ENCODE assay signal across 8 cellular contexts in the genomic region with DNA sequence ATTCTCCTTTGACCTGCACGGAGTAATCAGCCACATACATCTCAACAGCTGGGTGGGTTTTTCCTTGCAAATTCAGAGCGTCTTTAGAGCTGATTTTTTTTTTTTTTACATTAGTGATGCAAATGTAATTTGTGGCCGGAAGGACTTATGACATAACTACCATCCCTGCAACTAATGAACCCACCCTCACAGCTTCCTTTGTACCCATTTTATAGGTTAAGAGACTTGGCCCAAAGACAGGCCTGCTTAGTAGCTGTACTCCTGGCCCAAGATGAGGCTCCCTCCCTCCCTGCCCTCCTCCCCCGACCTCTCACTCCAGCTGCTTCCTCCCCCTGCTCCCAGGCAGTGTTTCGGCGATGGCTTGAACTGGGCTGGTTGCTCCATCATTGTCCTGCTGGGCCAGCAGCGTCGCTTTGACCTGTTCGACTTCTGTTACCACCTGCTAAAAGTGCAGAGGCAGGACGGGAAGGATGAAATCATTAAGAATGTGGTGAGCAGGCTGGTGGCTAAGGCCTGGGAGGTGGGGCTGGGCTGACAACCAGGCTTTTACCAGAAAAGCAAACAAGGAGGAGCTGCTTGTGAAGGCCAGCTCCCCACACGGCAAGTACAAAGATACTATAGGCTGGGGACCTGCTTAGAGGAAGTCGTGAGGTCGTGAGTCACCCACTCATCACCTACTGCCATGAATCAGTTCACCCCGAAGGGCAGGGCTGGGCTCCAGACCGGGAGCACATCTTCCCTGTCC.
DNase-seq lines count a peak whose midpoint lies in the region; ATAC-seq, FAIRE-seq and TF ChIP-seq lines count a peak whose summit lies in the region.

No MANE protein-coding gene starts in this region.

- H3K27me3 ChIP-seq in ACC112 (ENCODE audit: insufficient read depth, low read length) (no peaks in the 10 kb centered on the region), thyroid gland (no peaks in the 10 kb centered on the region)

- H3K4me1 ChIP-seq in ACC112 (ENCODE audit: control insufficient read depth, insufficient read depth, low read length, unreplicated experiment) (peaks cover 49% of the 10 kb centered on the region), thyroid gland (peaks cover 0 to 8% of the 10 kb centered on the region in 2 donors)

- FAIRE-seq in frontal cortex (lab: Jason Lieb, UNC), result no peak

- no peak for TF ChIP-seq CTCF in thyroid gland (IDR thresholded peaks at IDR 0.05)

- intact Hi-C loops in thyroid gland (cut with DNase I), result no loop called here

- no peak for TF ChIP-seq POLR2A in thyroid gland (IDR thresholded peaks at IDR 0.05)

- ATAC-seq in GM21526 (IDR thresholded peaks at IDR 0.05; ENCODE audit: low FRiP score, unreplicated experiment), result no peak

- DNase-seq in NCI-H226 (peak; percentile 76), kidney glomerular epithelial cell (lab: John Stamatoyannopoulos, UW) (peak; percentile 89), frontal cortex (ENCODE audit: low spot score in 2 of 2) (no peak), thyroid gland (no peak)
- peak; percentile 42 for DNase-seq in activated effector memory CD4-positive, alpha-beta T cell treated with Interleukin-2 at 50 U/mL for 16 hours
- DNase-seq in stimulated activated CD8-positive, alpha-beta memory T cell treated with anti-CD3 and anti-CD28 coated beads, Interleukin-4, amount 100 ng/mL, for 48 hours, result peak; percentile 82

- WGBS in thyroid gland, 2 donors, result 70 to 74% methylated on average over 14 to 15 of the region's 15 CpGs

- H3K4me3 ChIP-seq in ACC112 (ENCODE audit: low read depth, low read length) (no peak overlapping the region), thyroid gland (replicated peaks in 1 of 3) (no peak overlapping the region)

- no peaks in the 10 kb centered on the region for H3K36me3 ChIP-seq in ACC112 (ENCODE audit: insufficient read depth, low read length)
- no peaks in the 10 kb centered on the region for H3K36me3 ChIP-seq in thyroid gland

- H3K79me2 ChIP-seq in ACC112 (ENCODE audit: control insufficient read depth, insufficient read depth, low read length, unreplicated experiment), result no peaks in the 10 kb centered on the region

- H2AFZ ChIP-seq in ACC112 (ENCODE audit: low read length, unreplicated experiment), result no peak overlapping the region

- no peaks in the 10 kb centered on the region for H3K9me3 ChIP-seq in thyroid gland

- H3K27ac ChIP-seq in ACC112 (ENCODE audit: low read depth, low read length) (peak overlapping the region; percentile 22; the same call in 1 of the 2 replicates), thyroid gland (no peak overlapping the region)

Comparison
In these comparisons a context has a peak if more than half of its experiments do, and no peak if none do; other contexts are left out.
1. DNase-seq: peak in NCI-H226 (single experiment), activated effector memory CD4-positive, alpha-beta T cell treated with Interleukin-2 at 50 U/mL for 16 hours (single experiment), kidney glomerular epithelial cell (single experiment) and stimulated activated CD8-positive, alpha-beta memory T cell treated with anti-CD3 and anti-CD28 coated beads, Interleukin-4, amount 100 ng/mL, for 48 hours (single experiment); none in frontal cortex (0 of 2) and thyroid gland (0 of 2).